9 cellular contexts compared by ENCODE assay signal in the genomic region with DNA sequence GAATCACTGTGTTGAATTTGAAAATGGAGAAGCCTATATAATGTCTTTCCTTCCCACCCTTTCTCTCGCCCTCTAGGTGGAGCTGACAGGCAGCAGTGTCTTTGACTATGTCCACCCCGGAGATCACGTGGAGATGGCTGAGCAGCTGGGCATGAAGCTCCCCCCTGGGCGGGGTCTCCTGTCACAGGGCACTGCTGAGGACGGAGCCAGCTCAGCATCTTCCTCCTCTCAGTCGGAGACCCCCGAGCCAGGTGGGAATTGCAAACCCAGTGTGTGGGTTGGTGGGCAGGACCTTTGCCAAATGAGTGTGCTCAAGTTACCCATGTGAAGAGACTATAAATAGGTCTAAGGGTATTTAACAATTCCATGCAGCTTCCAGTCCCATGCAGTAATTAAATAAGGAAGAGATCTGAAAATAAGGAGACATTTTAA.
DNase-seq lines count a peak whose midpoint lies in the region; ATAC-seq and TF ChIP-seq lines count a peak whose summit lies in the region.
"Had no signal": no experiment of that assay in that cellular context is flagged by ENCODE, and none has a peak within 500 bp of the region (broad histone marks: within the 10 kb centered on the region; RNA-seq: fewer than 3 reads in every experiment).

No MANE protein-coding gene starts in this region.

- peak; percentile 23; the same call in 1 of the 3 replicates for ATAC-seq in SK-N-SH treated with all-trans-retinoic acid at 6 μM for 48 hours

- intact Hi-C loops in head of caudate nucleus (cut with DNase I), result no loop called here

- H3K36me3 ChIP-seq in skeletal muscle satellite cell (ENCODE audit: insufficient read depth, low read length), result no peaks in the 10 kb centered on the region

- TF ChIP-seq CTCF in GM12865 (IDR thresholded peaks at IDR 0.05; ENCODE audit: insufficient read depth, low read depth, low read length, missing control alignments), result no peak

- no peak overlapping the region for H3K4me3 ChIP-seq in GM12865 (ENCODE audit: low read depth, low read length)
- peak overlapping the region; percentile 44 for H3K4me3 ChIP-seq in skeletal muscle satellite cell (ENCODE audit: low read length)

- H3K4me1 ChIP-seq in skeletal muscle satellite cell (ENCODE audit: control insufficient read depth, insufficient read depth, low read length), result peaks cover 26% of the 10 kb centered on the region
- H3K4me1 ChIP-seq: parathyroid adenoma had no signal

- DNase-seq in GM12865 (ENCODE audit: low read depth) (peak; percentile 22), KBM-7 (peak; percentile 8), head of caudate nucleus (peak; percentile 23 to 82 (median 50)), SKM-1 treated with dmso at 0.1 percent for 144 hours (lab: John Stamatoyannopoulos, UW; ENCODE audit: unreplicated experiment) (no peak)
- no peak for DNase-seq in activated CD4-positive, CD25-positive, alpha-beta regulatory T cell (lab: John Stamatoyannopoulos, UW)
- DNase-seq in activated CD8-positive, alpha-beta memory T cell treated with anti-CD3 and anti-CD28 coated beads, Interleukin-2, amount 50 U/mL, for 4 hours, result no peak

- H3K27me3 ChIP-seq in skeletal muscle satellite cell (ENCODE audit: control insufficient read depth, insufficient read depth, low read length), result no peaks in the 10 kb centered on the region

- H3K9me3 ChIP-seq in skeletal muscle satellite cell (replicated peaks; ENCODE audit: low read length), result no peaks in the 10 kb centered on the region

- no peak overlapping the region for H3K9ac ChIP-seq in skeletal muscle satellite cell (ENCODE audit: low read depth, low read length)
- H3K9ac ChIP-seq: parathyroid adenoma had no signal

- H3K4me2 ChIP-seq in skeletal muscle satellite cell (ENCODE audit: low read length), result peak overlapping the region; percentile 57

- in situ Hi-C loops in KBM-7 (cut with MboI; ENCODE audit: low pct_unique_long_range_greater_than_20kb, low sequenced_read_pairs), result no loop called here

TF ChIP-seq in SK-N-SH treated with all-trans-retinoic acid at 6 μM for 48 hours, 23 proteins besides CTCF, POLR2A, EP300 and RAD21:
- TF ChIP-seq ESRRG (CRISPR knock-in tag; IDR thresholded peaks at IDR 0.05) (no peak), SNAI2 (CRISPR knock-in tag; IDR thresholded peaks at IDR 0.05) (no peak)

Comparison
In these comparisons a context has a peak if more than half of its experiments do, and no peak if none do; other contexts are left out.
1. DNase-seq: peak in GM12865 (single experiment), KBM-7 (single experiment) and head of caudate nucleus (42 of 42); none in activated CD4-positive, CD25-positive, alpha-beta regulatory T cell (0 of 4), activated CD8-positive, alpha-beta memory T cell treated with anti-CD3 and anti-CD28 coated beads, Interleukin-2, amount 50 U/mL, for 4 hours (single experiment) and SKM-1 treated with dmso at 0.1 percent for 144 hours (single experiment).